In genomic region chr3:188780188-188781147, GRCh38 we compare ENCODE assay signal across 11 cellular contexts.
DNase-seq lines count a peak whose midpoint lies in the region; FAIRE-seq and TF ChIP-seq lines count a peak whose summit lies in the region.
"Had no signal": no experiment of that assay in that cellular context is flagged by ENCODE, and none has a peak within 500 bp of the region (broad histone marks: within the 10 kb centered on the region; RNA-seq: fewer than 3 reads in every experiment).

No MANE protein-coding gene starts in this region.

- peak overlapping the region; percentile 14 for H3K27ac ChIP-seq in vagina

- no peak overlapping the region for H3K4me3 Mint-ChIP-seq in neural crest cell
- no peak overlapping the region for H3K4me3 Mint-ChIP-seq in activated T-helper 2 cell treated with anti-CD3 and anti-CD28 coated beads, Interferon-gamma antibody, Interleukin-2, Interleukin-4, amounts not matched to agents 10 μg/mL and 5 μg/mL and 100 μg/mL, durations not matched to agents 14 hours and 24 hours and 36 hours (ENCODE audit: low read depth)
- H3K4me3 Mint-ChIP-seq: H9 had no signal

- TF ChIP-seq CTCF in fibroblast of mammary gland (conservative IDR thresholded peaks at IDR 0.05; ENCODE audit: control insufficient read depth, insufficient read depth, low read depth, low read length) = no peak
- TF ChIP-seq CTCF in neural crest cell (conservative IDR thresholded peaks at IDR 0.05) = no peak
- no peak for TF ChIP-seq CTCF in vagina (IDR thresholded peaks at IDR 0.05)

- no peaks in the 10 kb centered on the region for H3K9me3 ChIP-seq in vagina

- H3K36me3 Mint-ChIP-seq in neural crest cell (ENCODE audit: low read depth) = peaks cover 6% of the 10 kb centered on the region
- no peaks in the 10 kb centered on the region for H3K36me3 Mint-ChIP-seq in activated T-helper 2 cell treated with anti-CD3 and anti-CD28 coated beads, Interferon-gamma antibody, Interleukin-2, Interleukin-4, amounts not matched to agents 10 μg/mL and 5 μg/mL and 100 μg/mL, durations not matched to agents 14 hours and 24 hours and 36 hours (ENCODE audit: low read depth)

- H3K36me3 ChIP-seq in vagina = no peaks in the 10 kb centered on the region

- H3K4me3 ChIP-seq in fibroblast of mammary gland (ENCODE audit: control insufficient read depth, low read depth, low read length) = no peak overlapping the region
- no peak overlapping the region for H3K4me3 ChIP-seq in vagina

- intact Hi-C loops in vagina (cut with DNase I) = loop anchor here (5.0 to 10.0 kb wide), 2 partner anchors 167 to 1036 kb away; partner anchors contain the start of gene BCL6
- intact Hi-C loops in activated T-helper 2 cell treated with anti-CD3 and anti-CD28 coated beads, Interferon-gamma antibody, Interleukin-2, Interleukin-4, amounts not matched to agents 10 μg/mL and 5 μg/mL and 100 μg/mL, durations not matched to agents 14 hours and 24 hours and 36 hours (cut with micrococcal nuclease) = loop anchor here (10.0 kb wide), 3 partner anchors 364 to 976 kb away; no protein-coding TSS in a partner anchor

- H3K9me3 Mint-ChIP-seq in neural crest cell = peaks cover 9% of the 10 kb centered on the region
- no peaks in the 10 kb centered on the region for H3K9me3 Mint-ChIP-seq in activated T-helper 2 cell treated with anti-CD3 and anti-CD28 coated beads, Interferon-gamma antibody, Interleukin-2, Interleukin-4, amounts not matched to agents 10 μg/mL and 5 μg/mL and 100 μg/mL, durations not matched to agents 14 hours and 24 hours and 36 hours
- H3K9me3 Mint-ChIP-seq: H9 had no signal

- H3K4me1 Mint-ChIP-seq in neural crest cell = peaks cover 24% of the 10 kb centered on the region
- peaks cover 8% of the 10 kb centered on the region for H3K4me1 Mint-ChIP-seq in activated T-helper 2 cell treated with anti-CD3 and anti-CD28 coated beads, Interferon-gamma antibody, Interleukin-2, Interleukin-4, amounts not matched to agents 10 μg/mL and 5 μg/mL and 100 μg/mL, durations not matched to agents 14 hours and 24 hours and 36 hours (ENCODE audit: low read depth)

- H3K4me1 ChIP-seq in vagina = peaks cover 28% of the 10 kb centered on the region

- peak overlapping the region; percentile 4 for H3K27ac Mint-ChIP-seq in neural crest cell (ENCODE audit: unreplicated experiment)
- H3K27ac Mint-ChIP-seq in activated T-helper 2 cell treated with anti-CD3 and anti-CD28 coated beads, Interferon-gamma antibody, Interleukin-2, Interleukin-4, amounts not matched to agents 10 μg/mL and 5 μg/mL and 100 μg/mL, durations not matched to agents 14 hours and 24 hours and 36 hours = no peak overlapping the region

- DNase-seq in SIG-M5 (lab: John Stamatoyannopoulos, UW) = peak; percentile 46
- DNase-seq in fibroblast of mammary gland (ENCODE audit: low read depth) = peak; percentile 79
- DNase-seq in neural crest cell (ENCODE audit: low read depth, low spot score) = no peak
- DNase-seq in vagina (ENCODE audit: extremely low spot score in 2 of 2) = peak in 1 of 2 donors; percentile 91
- DNase-seq in GM12891 (ENCODE audit: insufficient read length, low spot score) = no peak
- no peak for DNase-seq in activated T-helper 2 cell treated with anti-CD3 and anti-CD28 coated beads, Interferon-gamma antibody, Interleukin-2, Interleukin-4, amounts not matched to agents 10 μg/mL and 5 μg/mL and 100 μg/mL, durations not matched to agents 14 hours and 24 hours and 36 hours (ENCODE audit: low spot score)
- DNase-seq in NCI-H748 (lab: John Stamatoyannopoulos, UW; ENCODE audit: unreplicated experiment) = no peak
- DNase-seq: activated CD4-positive, alpha-beta T cell treated with anti-CD3 and anti-CD28 coated beads, Interleukin-2, amount 50 U/mL, for 4 hours; amniotic stem cell; DND-41; H9 had no signal

- TF ChIP-seq POLR2A in vagina (IDR thresholded peaks at IDR 0.05) (no peak), GM12891 (IDR thresholded peaks at IDR 0.05; ENCODE audit: low read depth, low read length) (no peak)

- H3K27me3 Mint-ChIP-seq in neural crest cell (ENCODE audit: low read depth) = no peaks in the 10 kb centered on the region
- peaks cover 2% of the 10 kb centered on the region for H3K27me3 Mint-ChIP-seq in activated T-helper 2 cell treated with anti-CD3 and anti-CD28 coated beads, Interferon-gamma antibody, Interleukin-2, Interleukin-4, amounts not matched to agents 10 μg/mL and 5 μg/mL and 100 μg/mL, durations not matched to agents 14 hours and 24 hours and 36 hours (ENCODE audit: low read depth)

- H3K27me3 ChIP-seq in vagina = no peaks in the 10 kb centered on the region

- FAIRE-seq in GM12891 (lab: Jason Lieb, UNC) = no peak

TF ChIP-seq in GM12891, 5 proteins besides CTCF, POLR2A, EP300 and RAD21:
- no peak for TF ChIP-seq POLR2AphosphoS5 (IDR thresholded peaks at IDR 0.05; ENCODE audit: low read depth, low read length)
- no peak for TF ChIP-seq SPI1 (IDR thresholded peaks at IDR 0.05; ENCODE audit: low read depth, low read length)
- TF ChIP-seq PAX5 (IDR thresholded peaks at IDR 0.05; ENCODE audit: insufficient read depth, low read length, severe bottlenecking) = no peak
- no peak for TF ChIP-seq POU2F2 (IDR thresholded peaks at IDR 0.05; ENCODE audit: low read depth, low read length)
- TF ChIP-seq TAF1 (IDR thresholded peaks at IDR 0.05; ENCODE audit: low read depth, low read length) = no peak

Comparison
In these comparisons a context has a peak if more than half of its experiments do, and no peak if none do; other contexts are left out.
1. DNase-seq: peak in SIG-M5 (single experiment) and fibroblast of mammary gland (single experiment); none in neural crest cell (single experiment), GM12891 (single experiment), activated T-helper 2 cell treated with anti-CD3 and anti-CD28 coated beads, Interferon-gamma antibody, Interleukin-2, Interleukin-4, amounts not matched to agents 10 μg/mL and 5 μg/mL and 100 μg/mL, durations not matched to agents 14 hours and 24 hours and 36 hours (single experiment) and NCI-H748 (single experiment).